9 cellular contexts compared by ENCODE assay signal in the genomic region with DNA sequence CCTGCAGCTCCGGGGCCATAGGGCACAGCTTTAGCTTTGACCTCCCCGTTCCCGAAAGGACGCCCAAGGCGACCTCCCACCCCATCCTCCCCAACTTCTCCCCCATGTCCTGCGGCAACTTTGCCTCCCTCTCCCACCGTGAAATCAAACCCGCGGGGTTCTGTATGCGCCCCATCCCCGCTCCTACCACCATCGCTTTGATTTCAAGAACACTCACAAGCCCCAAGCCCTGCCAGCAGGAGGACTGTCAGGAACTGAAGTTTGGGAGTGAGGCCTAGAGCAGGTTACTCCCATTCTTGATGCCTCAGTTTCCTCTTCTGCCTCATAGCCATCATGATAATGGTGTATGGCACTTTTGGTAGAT. TPM values are rescaled to one million over a fixed set of nuclear protein-coding genes. Genes with fewer than 3 reads are reported as not detected.
DNase-seq lines count a peak whose midpoint lies in the region; ATAC-seq and TF ChIP-seq lines count a peak whose summit lies in the region.
"Had no signal": no experiment of that assay in that cellular context is flagged by ENCODE, and none has a peak within 500 bp of the region (broad histone marks: within the 10 kb centered on the region; RNA-seq: fewer than 3 reads in every experiment).

No MANE protein-coding gene starts in this region.

- H4K20me1 ChIP-seq in PC-3 (ENCODE audit: low read length): no peaks in the 10 kb centered on the region

- no peak overlapping the region for H3K4ac ChIP-seq in trophoblast cell (ENCODE audit: low read depth, low read length)

- H3K4me2 ChIP-seq in PC-3 (ENCODE audit: low read length) (peak overlapping the region; percentile 94), trophoblast cell (ENCODE audit: low read length) (peak overlapping the region; percentile 93)

- no peaks in the 10 kb centered on the region for H3K36me3 ChIP-seq in PC-3 (ENCODE audit: low read depth, low read length)
- H3K36me3 ChIP-seq in trophoblast cell (ENCODE audit: control insufficient read depth in 1 of 2, insufficient read depth in 2 of 2, low read length in 2 of 2): no peaks in the 10 kb centered on the region
- H3K36me3 ChIP-seq in effector memory CD4-positive, alpha-beta T cell (ENCODE audit: control insufficient read depth, insufficient read depth, low read length): no peaks in the 10 kb centered on the region

- H3K27me3 ChIP-seq in CD4-positive, alpha-beta T cell (ENCODE audit: control insufficient read depth, insufficient read depth, low read length): peaks cover 51% of the 10 kb centered on the region
- H3K27me3 ChIP-seq in PC-3 (ENCODE audit: low read length): no peaks in the 10 kb centered on the region
- H3K27me3 ChIP-seq in trophoblast cell (ENCODE audit: insufficient read depth, low read length): no peaks in the 10 kb centered on the region
- H3K27me3 ChIP-seq in effector memory CD4-positive, alpha-beta T cell (replicated peaks; ENCODE audit: control insufficient read depth, insufficient read depth, low read length, poor library complexity, severe bottlenecking): peaks cover 17% of the 10 kb centered on the region

- peak overlapping the region; percentile 56 for H3K18ac ChIP-seq in trophoblast cell (ENCODE audit: low read length)

- peaks cover 26% of the 10 kb centered on the region for H3K79me1 ChIP-seq in trophoblast cell (ENCODE audit: low read length)

- peak overlapping the region; percentile 70 for H3K9ac ChIP-seq in PC-3 (ENCODE audit: low read length)
- no peak overlapping the region for H3K9ac ChIP-seq in trophoblast cell (ENCODE audit: low read length)

- POLR2A ChIA-PET in CD4-positive, alpha-beta T cell (lab: Charles Lee): no interaction called here
- POLR2A ChIA-PET in PC-3 (lab: Charles Lee; ENCODE audit: unreplicated experiment): no interaction called here

- H2BK120ac ChIP-seq in trophoblast cell (ENCODE audit: insufficient read depth, low read length, poor library complexity): peak overlapping the region; percentile 52

- no peak overlapping the region for H2AK5ac ChIP-seq in trophoblast cell (ENCODE audit: low read length)

- peak overlapping the region; percentile 46 for H2BK12ac ChIP-seq in trophoblast cell (ENCODE audit: low read length)

- no peak overlapping the region for H3K27ac ChIP-seq in CD4-positive, alpha-beta T cell (ENCODE audit: low read depth, low read length)
- peak overlapping the region; percentile 74 for H3K27ac ChIP-seq in PC-3 (ENCODE audit: low read length)
- H3K27ac ChIP-seq in trophoblast cell (ENCODE audit: low read depth, low read length): peak overlapping the region; percentile 78
- no peak overlapping the region for H3K27ac ChIP-seq in effector memory CD4-positive, alpha-beta T cell (ENCODE audit: insufficient read depth, low read length, poor library complexity, severe bottlenecking)

- H3K4me1 Mint-ChIP-seq in CD4-positive, alpha-beta T cell (ENCODE audit: low read depth): peaks cover 23% of the 10 kb centered on the region

- no peak for ATAC-seq in CD4-positive, alpha-beta T cell (ENCODE audit: poor library complexity)
- no peak for ATAC-seq in PC-3
- ATAC-seq in HG03095 (IDR thresholded peaks at IDR 0.05; ENCODE audit: unreplicated experiment): no peak

- no peak for DNase-seq in CD4-positive, alpha-beta T cell
- DNase-seq in PC-3 (no peak), epithelial cell of proximal tubule (ENCODE audit: low read depth) (no peak), trophoblast cell (peak in 1 of 2 donors; percentile 22), COLO668 (lab: John Stamatoyannopoulos, UW; ENCODE audit: unreplicated experiment) (no peak)
- no peak for DNase-seq in effector memory CD4-positive, alpha-beta T cell
- no peak for DNase-seq in effector CD4-positive, alpha-beta T cell
- DNase-seq: occipital lobe had no signal

- H3K79me2 ChIP-seq in PC-3 (ENCODE audit: low read length) (peaks cover 34% of the 10 kb centered on the region), trophoblast cell (ENCODE audit: control insufficient read depth, insufficient read depth, low read length, poor library complexity) (peaks cover 12% of the 10 kb centered on the region)

- H3F3A ChIP-seq in PC-3 (ENCODE audit: low read length, unreplicated experiment): no peaks in the 10 kb centered on the region

- no peak overlapping the region for H4K12ac ChIP-seq in trophoblast cell (ENCODE audit: low read depth, low read length)

- CTCF ChIA-PET in CD4-positive, alpha-beta T cell (lab: Charles Lee): no interaction called here
- CTCF ChIA-PET in PC-3 (lab: Charles Lee): no interaction called here

- H3K4me3 ChIP-seq in PC-3 (ENCODE audit: low read length) (peak overlapping the region; percentile 80), epithelial cell of proximal tubule (ENCODE audit: low read depth, low read length) (peak overlapping the region; percentile 69), trophoblast cell (ENCODE audit: low read depth, low read length) (peak overlapping the region; percentile 67)
- H3K4me3 ChIP-seq in effector memory CD4-positive, alpha-beta T cell (ENCODE audit: insufficient read depth, low read depth, low read length, poor library complexity, severe bottlenecking): no peak overlapping the region

- peak overlapping the region; percentile 91 for H4K91ac ChIP-seq in trophoblast cell (ENCODE audit: low read depth, low read length)

- H3K4me3 Mint-ChIP-seq in CD4-positive, alpha-beta T cell: peak overlapping the region; percentile 82

- peak overlapping the region; percentile 80 for H4K8ac ChIP-seq in trophoblast cell (ENCODE audit: low read depth, low read length)

- intact Hi-C loops in CD4-positive, alpha-beta T cell (cut with DNase I, micrococcal nuclease): loop anchor here in 1 of 2 experiments (5.0 to 10.0 kb wide), 2 partner anchors 1479 to 1686 kb away; no protein-coding TSS in a partner anchor
- intact Hi-C loops in PC-3 (cut with micrococcal nuclease): loop anchor here (2.0 to 10.0 kb wide), 9 partner anchors 20 to 1479 kb away; no protein-coding TSS in a partner anchor

- no peak overlapping the region for H3K27ac Mint-ChIP-seq in CD4-positive, alpha-beta T cell

- H3K27me3 Mint-ChIP-seq in CD4-positive, alpha-beta T cell: peaks cover 64% of the 10 kb centered on the region

- peak overlapping the region; percentile 33 for H2BK5ac ChIP-seq in trophoblast cell (ENCODE audit: low read depth, low read length, poor library complexity)

- no TSS peak for BruUV-seq in PC-3 (replicated peaks; lab: Mats Ljungman, UMichigan)

- H3K14ac ChIP-seq in trophoblast cell (ENCODE audit: low read length): peak overlapping the region; percentile 96

- no peaks in the 10 kb centered on the region for H3K9me3 ChIP-seq in CD4-positive, alpha-beta T cell (ENCODE audit: control insufficient read depth, low read length)
- no peaks in the 10 kb centered on the region for H3K9me3 ChIP-seq in PC-3 (ENCODE audit: low read length)
- H3K9me3 ChIP-seq in trophoblast cell (ENCODE audit: insufficient read depth, low read depth, low read length): peaks cover 3% of the 10 kb centered on the region
- no peaks in the 10 kb centered on the region for H3K9me3 ChIP-seq in effector memory CD4-positive, alpha-beta T cell (ENCODE audit: control insufficient read depth, low read length)

- H3K4me1 ChIP-seq in PC-3 (ENCODE audit: insufficient read depth, low read length) (peaks cover 31% of the 10 kb centered on the region), trophoblast cell (ENCODE audit: control insufficient read depth in 1 of 2, insufficient read depth in 2 of 2, low read length in 2 of 2) (peaks cover 25 to 37% of the 10 kb centered on the region in 2 experiments)
- peaks cover 16% of the 10 kb centered on the region for H3K4me1 ChIP-seq in effector memory CD4-positive, alpha-beta T cell (ENCODE audit: control insufficient read depth, insufficient read depth, low read length, poor library complexity, severe bottlenecking)

- no peaks in the 10 kb centered on the region for H3K9me2 ChIP-seq in PC-3 (replicated peaks; ENCODE audit: low read length)

- no peaks in the 10 kb centered on the region for H3K9me3 Mint-ChIP-seq in CD4-positive, alpha-beta T cell

- no CpG with 5 or more reads among the region's 12 CpGs for WGBS in trophoblast cell (ENCODE audit: extremely low coverage, insufficient coverage, insufficient read length)

- TF ChIP-seq CTCF in CD4-positive, alpha-beta T cell (IDR thresholded peaks at IDR 0.05): no peak
- TF ChIP-seq CTCF in PC-3 (conservative IDR thresholded peaks at IDR 0.05; ENCODE audit: low read depth, low read length) (no peak), epithelial cell of proximal tubule (conservative IDR thresholded peaks at IDR 0.05; ENCODE audit: low read depth, low read length) (no peak)

- no peaks in the 10 kb centered on the region for H3K36me3 Mint-ChIP-seq in CD4-positive, alpha-beta T cell (ENCODE audit: low read depth)

- H2AFZ ChIP-seq in PC-3 (ENCODE audit: low read length): no peak overlapping the region
- no peak overlapping the region for H2AFZ ChIP-seq in trophoblast cell (ENCODE audit: insufficient read depth, low read length, poor library complexity)

- H3K23ac ChIP-seq in trophoblast cell (ENCODE audit: low read length): no peak overlapping the region

RNA-seq across cellular contexts. Expression of a gene that starts 2.3 kb away (rescaled TPM):
- under 1 TPM; 0.16 to 0.56 TPM for total RNA-seq in CD4-positive, alpha-beta T cell
- total RNA-seq in PC-3 (2014; rRNA removed): 25.7 and 31.4 TPM in 2 replicates
- 28.1 and 44.7 TPM in 2 replicates for total RNA-seq in epithelial cell of proximal tubule
- polyA plus RNA-seq in trophoblast cell (2013): 33.5 and 35.1 TPM in 2 replicates

RNA-seq across cellular contexts. Expression of a gene that starts 7.8 kb away (rescaled TPM):
- total RNA-seq in CD4-positive, alpha-beta T cell: 1 to 10 TPM; 5.5 to 6.6 TPM
- 25.3 and 30.5 TPM in 2 replicates for total RNA-seq in PC-3 (2014; rRNA removed)
- 19.7 and 38.8 TPM in 2 replicates for total RNA-seq in epithelial cell of proximal tubule
- 17.6 and 18.9 TPM in 2 replicates for polyA plus RNA-seq in trophoblast cell (2013)

RNA-seq across cellular contexts. Expression of a gene that starts 56.9 kb away (rescaled TPM):
- total RNA-seq in CD4-positive, alpha-beta T cell: 10 to 100 TPM; 89.2 to 93.4 TPM
- total RNA-seq in PC-3 (2014; rRNA removed) (62.0 and 78.2 TPM in 2 replicates), epithelial cell of proximal tubule (46.4 and 48.2 TPM in 2 replicates)
- polyA plus RNA-seq in trophoblast cell (2013): 84.2 and 87.4 TPM in 2 replicates

Comparison
In these comparisons a context has a peak if more than half of its experiments do, and no peak if none do; other contexts are left out.
1. H3K27ac ChIP-seq: peak in PC-3 (single experiment) and trophoblast cell (single experiment); none in CD4-positive, alpha-beta T cell (single experiment) and effector memory CD4-positive, alpha-beta T cell (single experiment).
2. RNA of a gene that starts 2.3 kb away (total RNA-seq): 28.1 to 44.7 TPM in epithelial cell of proximal tubule and 25.7 to 31.4 TPM in PC-3; 0.16 to 0.56 TPM in CD4-positive, alpha-beta T cell; every median in the first group is over 10 times any median in the second.